18 cellular contexts compared by ENCODE assay signal in the genomic region with DNA sequence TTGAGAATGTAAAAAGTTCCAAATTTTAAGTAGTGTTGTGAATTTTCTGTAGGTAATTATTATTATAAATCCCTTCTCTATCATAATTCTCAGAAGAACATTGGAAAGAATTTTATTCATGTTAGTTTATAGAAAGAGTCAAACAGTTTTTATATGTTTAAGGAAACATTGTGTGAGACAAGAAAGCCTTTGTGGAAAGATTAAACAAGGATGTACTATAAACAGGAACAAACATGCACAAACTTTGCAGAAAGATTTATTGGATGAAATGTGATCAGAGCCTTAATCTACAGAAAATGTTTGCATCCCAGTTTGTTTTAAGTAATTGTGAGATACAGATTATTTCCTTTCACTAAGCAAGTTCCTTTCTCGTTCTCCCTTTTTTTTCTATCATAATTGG.
DNase-seq lines count a peak whose midpoint lies in the region; ATAC-seq and TF ChIP-seq lines count a peak whose summit lies in the region.
"Had no signal": no experiment of that assay in that cellular context is flagged by ENCODE, and none has a peak within 500 bp of the region (broad histone marks: within the 10 kb centered on the region; RNA-seq: fewer than 3 reads in every experiment).

No MANE protein-coding gene starts in this region.

- peaks cover 1% of the 10 kb centered on the region for H3K4me1 Mint-ChIP-seq in endodermal cell
- H3K4me1 Mint-ChIP-seq: CD4-positive, alpha-beta memory T cell had no signal

- DNase-seq in LNCaP clone FGC (ENCODE audit: low read depth) (peak; percentile 77), fibroblast of villous mesenchyme (ENCODE audit: low read depth) (peak; percentile 12), prostate gland (ENCODE audit: low spot score) (no peak), HAP-1 (ENCODE audit: low spot score in 2 of 2) (no peak), endodermal cell (no peak), GM13976 (ENCODE audit: low spot score) (no peak)
- DNase-seq: C1 segment of cervical spinal cord; Calu3; CD4-positive, alpha-beta memory T cell; COR-L47; DMS53; DMS79 treated with DMSO at 0.1 percent for 48 hours; GF-D8; GM23248; H7 had no signal

- intact Hi-C loops in prostate gland (cut with DNase I) = no loop called here

- peak overlapping the region; percentile 69 for H3K27ac ChIP-seq in 22Rv1
- peak overlapping the region; percentile 65 to 83 for H3K27ac ChIP-seq in prostate gland
- no peak overlapping the region for H3K27ac ChIP-seq in endodermal cell (ENCODE audit: low read depth, low read length)
- H3K27ac ChIP-seq: GM23248 had no signal

- no peaks in the 10 kb centered on the region for H3K9me3 Mint-ChIP-seq in endodermal cell

- H3K9me3 ChIP-seq in prostate gland (no peaks in the 10 kb centered on the region), HAP-1 (no peaks in the 10 kb centered on the region), endodermal cell (ENCODE audit: control insufficient read depth, low read length) (no peaks in the 10 kb centered on the region)

- H3K36me3 ChIP-seq in prostate gland (no peaks in the 10 kb centered on the region), HAP-1 (replicated peaks) (no peaks in the 10 kb centered on the region), endodermal cell (ENCODE audit: control insufficient read depth, insufficient read depth, low read length) (no peaks in the 10 kb centered on the region)

- H3K4me3 Mint-ChIP-seq in endodermal cell = no peak overlapping the region
- H3K4me3 Mint-ChIP-seq: CD4-positive, alpha-beta memory T cell had no signal

- H3K4me3 ChIP-seq in LNCaP clone FGC (ENCODE audit: low read depth, low read length) (no peak overlapping the region), fibroblast of villous mesenchyme (ENCODE audit: low read depth, low read length) (no peak overlapping the region), prostate gland (no peak overlapping the region), HAP-1 (no peak overlapping the region), endodermal cell (ENCODE audit: low read length) (no peak overlapping the region)
- H3K4me3 ChIP-seq: GM23248 had no signal

- H3K4me1 ChIP-seq in prostate gland (replicated peaks) = peaks cover 9% of the 10 kb centered on the region
- H3K4me1 ChIP-seq in HAP-1 = no peaks in the 10 kb centered on the region
- H3K4me1 ChIP-seq in endodermal cell (ENCODE audit: control insufficient read depth, insufficient read depth, low read length) = no peaks in the 10 kb centered on the region

- in situ Hi-C loops in HAP-1 (cut with MboI; ENCODE audit: low sequenced_read_pairs) (no loop called here), GM13976 (cut with MboI; ENCODE audit: low sequenced_read_pairs, unreplicated experiment) (no loop called here)

- TF ChIP-seq POLR2A in prostate gland (IDR thresholded peaks at IDR 0.05) = no peak

- no peaks in the 10 kb centered on the region for H3K36me3 Mint-ChIP-seq in endodermal cell (ENCODE audit: low read depth)
- H3K36me3 Mint-ChIP-seq: CD4-positive, alpha-beta memory T cell had no signal

- no peak overlapping the region for H3K9ac ChIP-seq in endodermal cell (ENCODE audit: extremely low read depth, low read length, poor library complexity, severe bottlenecking)
- H3K9ac ChIP-seq: GM23248 had no signal

- TF ChIP-seq CTCF in 22Rv1 (IDR thresholded peaks at IDR 0.05) (no peak), LNCaP clone FGC (IDR thresholded peaks at IDR 0.05; ENCODE audit: control insufficient read depth, extremely low read depth, insufficient read depth) (no peak), fibroblast of villous mesenchyme (IDR thresholded peaks at IDR 0.05; ENCODE audit: insufficient read depth, low read depth, low read length) (no peak), prostate gland (IDR thresholded peaks at IDR 0.05) (no peak), endodermal cell (conservative IDR thresholded peaks at IDR 0.05) (no peak), GM13976 (IDR thresholded peaks at IDR 0.05; ENCODE audit: borderline replicate concordance, control extremely low read depth, extremely low read depth, insufficient read depth, missing control alignments) (no peak)

- no peaks in the 10 kb centered on the region for H3K27me3 ChIP-seq in prostate gland (replicated peaks; ENCODE audit: insufficient read depth)
- H3K27me3 ChIP-seq in HAP-1 (ENCODE audit: low read depth) = no peaks in the 10 kb centered on the region
- no peaks in the 10 kb centered on the region for H3K27me3 ChIP-seq in endodermal cell (ENCODE audit: control insufficient read depth, insufficient read depth, low read length, poor library complexity, severe bottlenecking)

- H3K27ac Mint-ChIP-seq in endodermal cell = no peak overlapping the region
- H3K27ac Mint-ChIP-seq: CD4-positive, alpha-beta memory T cell had no signal

- WGBS in prostate gland = 34% methylated on average over 1 of the region's 1 CpG
- WGBS in endodermal cell (ENCODE audit: insufficient coverage in 1 of 2, insufficient read length in 1 of 2), 2 experiments = 88% methylated on average over 1 of the region's 1 CpG; no CpG with 5 or more reads in 1 of the 2 experiments

- H3K27me3 Mint-ChIP-seq in endodermal cell (ENCODE audit: insufficient read depth) = no peaks in the 10 kb centered on the region

- ATAC-seq in HG03097 (IDR thresholded peaks at IDR 0.05; ENCODE audit: low FRiP score, unreplicated experiment) = no peak
- ATAC-seq: HCT116 had no signal

Comparison
In these comparisons a context has a peak if more than half of its experiments do, and no peak if none do; other contexts are left out.
1. DNase-seq: peak in LNCaP clone FGC (single experiment) and fibroblast of villous mesenchyme (single experiment); none in prostate gland (single experiment), HAP-1 (0 of 2), endodermal cell (single experiment) and GM13976 (single experiment).